Comparison of ENCODE assay signal across 31 cellular contexts in the genomic region with DNA sequence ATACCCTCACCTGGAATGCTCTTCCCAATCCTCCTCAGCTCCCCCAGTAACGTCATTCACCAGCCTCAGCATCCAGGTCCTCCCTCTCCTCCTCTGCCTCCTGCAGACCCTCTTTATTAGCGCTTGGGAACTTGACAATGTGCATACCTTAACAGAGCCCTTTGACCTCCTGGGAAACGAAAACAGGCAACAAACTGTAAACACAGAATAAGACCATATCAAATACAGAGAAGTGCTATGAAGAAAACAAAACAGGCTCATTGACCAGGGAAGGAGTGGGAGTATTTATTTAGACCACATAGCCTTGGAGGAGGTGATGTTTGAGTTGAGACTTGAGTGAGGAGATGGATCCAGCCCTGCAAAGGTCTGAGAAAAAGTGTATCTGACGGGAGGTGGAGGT.
DNase-seq lines count a peak whose midpoint lies in the region; ATAC-seq, FAIRE-seq and TF ChIP-seq lines count a peak whose summit lies in the region.
"Had no signal": no experiment of that assay in that cellular context is flagged by ENCODE, and none has a peak within 500 bp of the region (broad histone marks: within the 10 kb centered on the region; RNA-seq: fewer than 3 reads in every experiment).

No MANE protein-coding gene starts in this region.

- TF ChIP-seq RAD21 in IMR-90 (IDR thresholded peaks at IDR 0.05; ENCODE audit: low read length): no peak
- no peak for TF ChIP-seq RAD21 in H1 (IDR thresholded peaks at IDR 0.05 in 1 of 2, conservative IDR thresholded peaks at IDR 0.05 in 1 of 2; ENCODE audit: low read depth in 2 of 2, low read length in 2 of 2)

- no CpG with 5 or more reads among the region's 4 CpGs for WGBS in IMR-90 (ENCODE audit: extremely low coverage in 2 of 2, insufficient read length in 1 of 2), 2 experiments
- 81% methylated on average over 4 of the region's 4 CpGs; no CpG with 5 or more reads in 1 of the 2 experiments for WGBS in H1 (ENCODE audit: extremely low coverage in 1 of 2, insufficient coverage in 1 of 2, insufficient read length in 1 of 2, insufficient replicate concordance in 2 of 2, low coverage in 1 of 2, low lambda C conversion rate in 2 of 2, missing lambda C conversion rate in 1 of 2), 2 experiments
- 35% methylated on average over 4 of the region's 4 CpGs for WGBS in mesenchymal stem cell
- WGBS in thymus: 92% methylated on average over 4 of the region's 4 CpGs

- in situ Hi-C loops in IMR-90 (cut with MboI; ENCODE audit: low sequenced_read_pairs): no loop called here

- FAIRE-seq in H1 (lab: Jason Lieb, UNC): no peak
- FAIRE-seq: G401.6, TTC549 had no signal

- H2BK12ac ChIP-seq in H1 (ENCODE audit: low read depth, low read length): peak overlapping the region; percentile 86
- H2BK12ac ChIP-seq in mesenchymal stem cell (ENCODE audit: low read length in 2 of 2): peak overlapping the region; percentile 65 to 99

- H3K18ac ChIP-seq in IMR-90 (ENCODE audit: low read depth, low read length): no peak overlapping the region
- H3K18ac ChIP-seq in H1 (ENCODE audit: extremely low read depth, low read length): no peak overlapping the region
- peak overlapping the region; percentile 85 to 86 for H3K18ac ChIP-seq in mesenchymal stem cell (ENCODE audit: low read depth in 1 of 2, low read length in 2 of 2)

- no peak overlapping the region for H4K8ac ChIP-seq in IMR-90 (ENCODE audit: low read depth in 2 of 2, low read length in 2 of 2)
- no peak overlapping the region for H4K8ac ChIP-seq in H1 (ENCODE audit: extremely low read depth, insufficient read depth, low read length)
- peak overlapping the region; percentile 77 for H4K8ac ChIP-seq in mesenchymal stem cell (ENCODE audit: low read length)

- CTCF ChIA-PET in IMR-90 (lab: Yijun Ruan, JAX): interaction anchor here (0.6 to 2.8 kb wide), 2 partner anchors 148 to 195 kb away, joined by 3 to 11 read pairs; no protein-coding TSS in a partner anchor
- CTCF ChIA-PET in H1 (lab: Charles Lee; ENCODE audit: partially characterized antibody): interaction anchor here (0.6 to 11.1 kb wide), 3 partner anchors 21 to 261 kb away, joined by 3 to 210 read pairs (median 3); no protein-coding TSS in a partner anchor

- H2BK120ac ChIP-seq in IMR-90 (ENCODE audit: low read depth, low read length) (no peak overlapping the region), H1 (replicated peaks; ENCODE audit: low read depth, low read length) (no peak overlapping the region), mesenchymal stem cell (ENCODE audit: low read depth, low read length) (no peak overlapping the region)

- no peak overlapping the region for H3K9ac ChIP-seq in IMR-90 (ENCODE audit: low read depth, low read length)
- H3K9ac ChIP-seq in H1 (replicated peaks in 1 of 4; ENCODE audit: extremely low read depth in 1 of 4, low read depth in 3 of 4, low read length in 3 of 4): no peak overlapping the region
- peak overlapping the region; percentile 2 for H3K9ac ChIP-seq in mesenchymal stem cell (ENCODE audit: low read length)
- no peak overlapping the region for H3K9ac ChIP-seq in colonic mucosa (ENCODE audit: low read depth in 2 of 2, low read length in 2 of 2)

- TF ChIP-seq POLR2A in IMR-90 (IDR thresholded peaks at IDR 0.05; ENCODE audit: low read depth, low read length): no peak
- TF ChIP-seq POLR2A in H1 (IDR thresholded peaks at IDR 0.05; ENCODE audit: control extremely low read depth in 1 of 2, low read depth in 2 of 2, low read length in 2 of 2): no peak

- no peaks in the 10 kb centered on the region for H3K36me3 ChIP-seq in IMR-90 (ENCODE audit: control insufficient read depth, insufficient read depth, low read length)
- no peaks in the 10 kb centered on the region for H3K36me3 ChIP-seq in H1 (ENCODE audit: control insufficient read depth in 2 of 4, insufficient read depth in 4 of 4, low read length in 3 of 4)
- H3K36me3 ChIP-seq in mesenchymal stem cell (ENCODE audit: control insufficient read depth in 1 of 2, insufficient read depth in 2 of 2, low read depth in 1 of 2, low read length in 2 of 2): peaks cover 0 to 3% of the 10 kb centered on the region in 2 experiments
- H3K36me3 ChIP-seq in thymus (ENCODE audit: control insufficient read depth, insufficient read depth): no peaks in the 10 kb centered on the region
- no peaks in the 10 kb centered on the region for H3K36me3 ChIP-seq in colonic mucosa
- H3K36me3 ChIP-seq: gastroesophageal sphincter, MG63, right atrium auricular region had no signal

- TF ChIP-seq CTCF in IMR-90 (conservative IDR thresholded peaks at IDR 0.05; ENCODE audit: low read depth, low read length): no peak
- TF ChIP-seq CTCF in H1 (IDR thresholded peaks at IDR 0.05; ENCODE audit: control extremely low read depth in 1 of 3, insufficient read depth in 1 of 3, low read depth in 1 of 3, low read length in 3 of 3): no peak
- TF ChIP-seq CTCF in colonic mucosa (IDR thresholded peaks at IDR 0.05): no peak

- H4K20me1 ChIP-seq in IMR-90 (ENCODE audit: insufficient read depth, low read length) (0 out of 2 replicates have a peak, but pooled peaks cover 3% of the 10 kb centered on the region), H1 (replicated peaks in 1 of 2; ENCODE audit: control insufficient read depth in 1 of 2, insufficient read depth in 2 of 2, low read length in 2 of 2) (no peaks in the 10 kb centered on the region)

- H4K91ac ChIP-seq in IMR-90 (ENCODE audit: insufficient read depth, low read depth, low read length): no peak overlapping the region; the same call in 1 of the 2 replicates
- H4K91ac ChIP-seq in H1 (replicated peaks; ENCODE audit: insufficient read length, low read length): peak overlapping the region; percentile 67
- H4K91ac ChIP-seq in mesenchymal stem cell (ENCODE audit: low read length): peak overlapping the region; percentile 10

- 0 out of 2 replicates have a peak overlapping the region, but pooled peaks have one; percentile 28 for H2AK5ac ChIP-seq in IMR-90 (ENCODE audit: low read depth, low read length)
- H2AK5ac ChIP-seq in H1 (ENCODE audit: low read depth, low read length): no peak overlapping the region
- peak overlapping the region; percentile 1 for H2AK5ac ChIP-seq in mesenchymal stem cell (ENCODE audit: low read length, severe bottlenecking)

- H3K27me3 ChIP-seq in IMR-90 (ENCODE audit: control insufficient read depth, insufficient read depth, low read length) (peaks cover 7% of the 10 kb centered on the region), H1 (replicated peaks in 1 of 4; ENCODE audit: control insufficient read depth in 3 of 4, extremely low read depth in 1 of 4, insufficient read depth in 3 of 4, low read length in 3 of 4) (no peaks in the 10 kb centered on the region), mesenchymal stem cell (ENCODE audit: control insufficient read depth in 1 of 2, insufficient read depth in 1 of 2, low read length in 2 of 2) (no peaks in the 10 kb centered on the region), thymus (ENCODE audit: control insufficient read depth, insufficient read depth) (no peaks in the 10 kb centered on the region), colonic mucosa (no peaks in the 10 kb centered on the region)
- H3K27me3 ChIP-seq: MG63, right atrium auricular region, testis had no signal

- H3K27ac ChIP-seq in IMR-90 (ENCODE audit: insufficient read depth, low read length) (no peak overlapping the region), H1 (ENCODE audit: low read depth, low read length) (no peak overlapping the region), mesenchymal stem cell (ENCODE audit: low read length, poor library complexity, severe bottlenecking) (peak overlapping the region; percentile 54), thymus (ENCODE audit: low read depth) (peak overlapping the region; percentile 9), colonic mucosa (no peak overlapping the region)
- H3K27ac ChIP-seq: gastroesophageal sphincter, right atrium auricular region, testis had no signal

- DNase-seq in IMR-90 (no peak), H1 (ENCODE audit: low read depth in 1 of 2, low spot score in 2 of 2) (no peak), mesenchymal stem cell (no peak), colonic mucosa (no peak)
- no peak for DNase-seq in activated CD4-positive, CD25-positive, alpha-beta regulatory T cell (lab: John Stamatoyannopoulos, UW)
- DNase-seq: activated CD4-positive, alpha-beta T cell treated with anti-CD3 and anti-CD28 coated beads for 1 hour; activated CD8-positive, alpha-beta T cell treated with anti-CD3 and anti-CD28 coated beads, Interleukin-2, amount 10 ng/mL, durations not matched to agents 7 days and 5 days; activated effector memory CD4-positive, alpha-beta T cell treated with Interleukin-2 at 50 U/mL for 16 hours; activated naive CD8-positive, alpha-beta T cell treated with anti-CD3 and anti-CD28 coated beads for 36 hours; activated T-cell treated with anti-CD3 and anti-CD28 coated beads for 4 hours; CD4-positive, alpha-beta T cell; cerebellar nuclear complex; DMS 273 treated with DMSO at 0.1 percent for 48 hours; erythroblast; hypothalamus; KBM-7; NCI-H1436; NCI-H446; SHP77 treated with DMSO at 0.1 percent for 48 hours; stimulated activated CD4-positive, alpha-beta T cell treated with anti-CD3 and anti-CD28 coated beads, Interleukin-4, amount 100 ng/mL, for 4 hours; stimulated activated naive CD4-positive, alpha-beta T cell; T-helper 1 cell; testis had no signal

- 0 out of 2 replicates have a peak, but pooled peaks cover 4% of the 10 kb centered on the region for H3K9me1 ChIP-seq in IMR-90 (ENCODE audit: insufficient read depth, low read length)

- H2BK20ac ChIP-seq in IMR-90 (ENCODE audit: low read depth, low read length) (no peak overlapping the region), H1 (ENCODE audit: low read length) (0 out of 2 replicates have a peak overlapping the region, but pooled peaks have one; percentile 15)

- no peak overlapping the region for H2AK9ac ChIP-seq in IMR-90 (replicated peaks; ENCODE audit: low read depth, low read length, poor library complexity)

- H3K4me1 ChIP-seq in IMR-90 (ENCODE audit: control insufficient read depth, insufficient read depth, low read length): no peaks in the 10 kb centered on the region
- peaks cover 0 to 6% (median 4%) of the 10 kb centered on the region in 4 experiments; a peak in 6 of 7 replicates for H3K4me1 ChIP-seq in H1 (replicated peaks in 1 of 4; ENCODE audit: control insufficient read depth in 3 of 4, insufficient read depth in 4 of 4, low read length in 3 of 4)
- peaks cover 6% of the 10 kb centered on the region for H3K4me1 ChIP-seq in mesenchymal stem cell (ENCODE audit: control insufficient read depth, insufficient read depth, low read depth, low read length)
- no peaks in the 10 kb centered on the region for H3K4me1 ChIP-seq in thymus (ENCODE audit: control insufficient read depth, insufficient read depth, low read length)
- no peaks in the 10 kb centered on the region for H3K4me1 ChIP-seq in colonic mucosa
- H3K4me1 ChIP-seq: gastroesophageal sphincter, testis had no signal

- H2BK15ac ChIP-seq in IMR-90 (ENCODE audit: low read depth, low read length): no peak overlapping the region
- H2BK15ac ChIP-seq in H1 (ENCODE audit: low read length): no peak overlapping the region
- peak overlapping the region; percentile 97 for H2BK15ac ChIP-seq in mesenchymal stem cell (ENCODE audit: low read depth, poor library complexity, severe bottlenecking)

- H3K9me3 ChIP-seq in IMR-90 (ENCODE audit: control insufficient read depth, insufficient read depth, low read length) (no peaks in the 10 kb centered on the region), H1 (ENCODE audit: insufficient read depth in 2 of 2, low read depth in 1 of 2, low read length in 1 of 2) (peaks cover 0 to 3% of the 10 kb centered on the region in 2 experiments; a peak in 1 of 4 replicates), mesenchymal stem cell (ENCODE audit: control insufficient read depth, low read length) (no peaks in the 10 kb centered on the region), thymus (ENCODE audit: control insufficient read depth) (no peaks in the 10 kb centered on the region), colonic mucosa (no peaks in the 10 kb centered on the region)
- H3K9me3 ChIP-seq: MG63, right atrium auricular region, testis had no signal

- H3K4ac ChIP-seq in IMR-90 (ENCODE audit: low read depth, low read length): peak overlapping the region; percentile 30; the same call in 1 of the 2 replicates
- H3K4ac ChIP-seq in H1 (replicated peaks; ENCODE audit: insufficient read length, low read depth, low read length): no peak overlapping the region
- H3K4ac ChIP-seq in mesenchymal stem cell (ENCODE audit: low read depth in 1 of 2, low read length in 2 of 2): peak overlapping the region in 1 of 2 experiments; percentile 88

- no peak for TF ChIP-seq EP300 in H1 (IDR thresholded peaks at IDR 0.05; ENCODE audit: borderline replicate concordance in 1 of 2, low read depth in 2 of 2, low read length in 2 of 2)

- H3K14ac ChIP-seq in IMR-90 (replicated peaks; ENCODE audit: low read depth, low read length): 0 out of 2 replicates have a peak overlapping the region, but pooled peaks have one; percentile 16
- H3K14ac ChIP-seq in H1 (ENCODE audit: insufficient read length): no peak overlapping the region
- peak overlapping the region in 1 of 2 experiments; percentile 0 for H3K14ac ChIP-seq in mesenchymal stem cell (ENCODE audit: low read length in 2 of 2)

- ATAC-seq in IMR-90 (ENCODE audit: low read depth) (no peak), HG03039 (IDR thresholded peaks at IDR 0.05; ENCODE audit: unreplicated experiment) (no peak)
- ATAC-seq: activated CD8-positive, alpha-beta T cell treated with anti-CD3 and anti-CD28 coated beads, Interleukin-2, amount 10 ng/mL, durations not matched to agents 7 days and 5 days had no signal

- BruUV-seq in IMR-90 (replicated peaks; lab: Mats Ljungman, UMichigan): no TSS peak

- no peak overlapping the region for H3K23ac ChIP-seq in IMR-90 (ENCODE audit: low read depth, low read length)
- H3K23ac ChIP-seq in H1 (ENCODE audit: insufficient read length): no peak overlapping the region
- no peak overlapping the region for H3K23ac ChIP-seq in mesenchymal stem cell (ENCODE audit: low read length in 2 of 2)

- no peaks in the 10 kb centered on the region for H3K79me2 ChIP-seq in H1 (ENCODE audit: control insufficient read depth in 1 of 2, insufficient read depth in 2 of 2, low read length in 2 of 2)

- H4K5ac ChIP-seq in IMR-90 (ENCODE audit: low read depth, low read length) (no peak overlapping the region), H1 (ENCODE audit: insufficient read length, low read depth, low read length) (no peak overlapping the region)

- H2BK5ac ChIP-seq in IMR-90 (ENCODE audit: low read depth, low read length, poor library complexity, severe bottlenecking) (no peak overlapping the region), H1 (ENCODE audit: low read depth, low read length) (peak overlapping the region; percentile 60; the same call in 1 of the 2 replicates), mesenchymal stem cell (ENCODE audit: low read depth, low read length, poor library complexity, severe bottlenecking) (no peak overlapping the region)

- intact Hi-C loops in IMR-90 (cut with micrococcal nuclease): no loop called here
- intact Hi-C loops in colonic mucosa (cut with DNase I): no loop called here

- no peak overlapping the region for H3K4me2 ChIP-seq in IMR-90 (ENCODE audit: low read depth, low read length)
- 0 out of 4 replicates have a peak overlapping the region, but pooled peaks of 1 of the 2 experiments have one; percentile 16 for H3K4me2 ChIP-seq in H1 (ENCODE audit: insufficient read depth in 1 of 2, low read depth in 2 of 2, low read length in 2 of 2)
- H3K4me2 ChIP-seq in mesenchymal stem cell (ENCODE audit: low read length, poor library complexity, severe bottlenecking): no peak overlapping the region

- dilution Hi-C loops in IMR-90 (cut with HindIII; ENCODE audit: low sequenced_read_pairs, unreplicated experiment): no loop called here

- H2AFZ ChIP-seq in IMR-90 (replicated peaks; ENCODE audit: low read length, poor library complexity) (peak overlapping the region; percentile 73), H1 (ENCODE audit: low read length) (peak overlapping the region; percentile 91), mesenchymal stem cell (ENCODE audit: low read depth, low read length) (no peak overlapping the region)

- POLR2A ChIA-PET in IMR-90 (lab: Charles Lee; ENCODE audit: unreplicated experiment) (no interaction called here), H1 (lab: Charles Lee; ENCODE audit: partially characterized antibody) (interaction anchor here (1.4 kb wide), 1 partner anchor 195 kb away, joined by 4 read pairs; no protein-coding TSS in a partner anchor)

- H3K4me3 ChIP-seq in IMR-90 (ENCODE audit: insufficient read depth, low read depth, low read length) (no peak overlapping the region), H1 (ENCODE audit: extremely low read depth in 1 of 4, insufficient read depth in 2 of 4, low read depth in 3 of 4, low read length in 4 of 4) (no peak overlapping the region), mesenchymal stem cell (ENCODE audit: insufficient read depth in 1 of 2, low read depth in 1 of 2, low read length in 2 of 2) (no peak overlapping the region), thymus (ENCODE audit: low read length) (no peak overlapping the region), colonic mucosa (no peak overlapping the region)
- H3K4me3 ChIP-seq: gastroesophageal sphincter, lung, MG63, right atrium auricular region, testis had no signal

- no peaks in the 10 kb centered on the region for H3K23me2 ChIP-seq in H1 (ENCODE audit: low read depth, low read length)

- H3K56ac ChIP-seq in IMR-90 (ENCODE audit: extremely low read depth, insufficient read depth, low read length) (no peak overlapping the region), H1 (replicated peaks; ENCODE audit: insufficient read length, low read depth, low read length) (no peak overlapping the region)

- H3K79me1 ChIP-seq in IMR-90 (ENCODE audit: low read depth in 1 of 2, low read length in 2 of 2) (no peaks in the 10 kb centered on the region), H1 (ENCODE audit: low read depth, low read length) (no peaks in the 10 kb centered on the region), mesenchymal stem cell (replicated peaks; ENCODE audit: low read length, poor library complexity, severe bottlenecking) (no peaks in the 10 kb centered on the region)

Comparison
In these comparisons a context has a peak if more than half of its experiments do, and no peak if none do; other contexts are left out.
1. H3K18ac ChIP-seq: peak in mesenchymal stem cell (2 of 2); none in IMR-90 (single experiment) and H1 (single experiment).
2. H3K27ac ChIP-seq: peak in mesenchymal stem cell (single experiment) and thymus (single experiment); none in IMR-90 (single experiment), H1 (single experiment) and colonic mucosa (single experiment).